11 cellular contexts compared by ENCODE assay signal in the genomic region with DNA sequence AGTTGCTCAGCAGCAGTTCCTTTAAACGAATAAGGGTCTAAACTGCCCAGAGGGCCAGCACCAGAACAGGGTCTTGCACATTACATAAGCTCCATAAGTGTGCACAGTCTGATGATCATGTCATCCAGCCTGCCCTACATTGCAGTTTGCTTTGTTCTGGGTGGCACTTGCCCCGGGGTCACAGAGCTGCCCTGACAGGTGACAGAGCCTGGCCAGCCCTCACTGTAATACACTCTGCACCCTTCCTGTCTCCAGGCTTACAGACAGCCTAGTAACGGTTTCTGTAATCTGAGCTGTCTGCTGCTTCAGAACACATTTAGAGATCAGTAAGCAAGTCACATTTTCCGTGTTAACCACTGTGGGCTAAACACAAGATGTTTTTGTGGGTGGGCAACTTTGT.
DNase-seq lines count a peak whose midpoint lies in the region; ATAC-seq and TF ChIP-seq lines count a peak whose summit lies in the region.
"Had no signal": no experiment of that assay in that cellular context is flagged by ENCODE, and none has a peak within 500 bp of the region (broad histone marks: within the 10 kb centered on the region; RNA-seq: fewer than 3 reads in every experiment).

No MANE protein-coding gene starts in this region.

- no peak overlapping the region for H3K4me3 Mint-ChIP-seq in CD8-positive, alpha-beta T cell
- no peak overlapping the region for H3K4me3 Mint-ChIP-seq in activated naive CD8-positive, alpha-beta T cell treated with anti-CD3 and anti-CD28 coated beads, Interleukin-2, amount 10 ng/mL, durations not matched to agents 7 days and 5 days
- peak overlapping the region in 6 of 10 donors; percentile 28 to 71 (median 50) for H3K4me3 Mint-ChIP-seq in naive thymus-derived CD8-positive, alpha-beta T cell
- H3K4me3 Mint-ChIP-seq in effector memory CD8-positive, alpha-beta T cell = no peak overlapping the region

- CTCF ChIA-PET in CD8-positive, alpha-beta T cell (lab: Charles Lee) = interaction anchor here (0.6 to 1.2 kb wide), 3 partner anchors 9 to 297 kb away, joined by 3 to 4 read pairs (median 3); no protein-coding TSS in a partner anchor

- peak overlapping the region; percentile 56 for H3K27ac Mint-ChIP-seq in CD8-positive, alpha-beta T cell
- H3K27ac Mint-ChIP-seq in activated naive CD8-positive, alpha-beta T cell treated with anti-CD3 and anti-CD28 coated beads, Interleukin-2, amount 10 ng/mL, durations not matched to agents 7 days and 5 days = no peak overlapping the region
- peak overlapping the region; percentile 17 to 84 (median 62) for H3K27ac Mint-ChIP-seq in naive thymus-derived CD8-positive, alpha-beta T cell
- H3K27ac Mint-ChIP-seq in effector memory CD8-positive, alpha-beta T cell = no peak overlapping the region
- H3K27ac Mint-ChIP-seq: activated T-helper 2 cell treated with anti-CD3 and anti-CD28 coated beads, Interferon-gamma antibody, Interleukin-2, Interleukin-4, amounts not matched to agents 10 μg/mL and 5 μg/mL and 100 μg/mL, durations not matched to agents 14 hours and 24 hours and 36 hours had no signal

- peaks cover 2% of the 10 kb centered on the region for H3K9me3 Mint-ChIP-seq in CD8-positive, alpha-beta T cell
- H3K9me3 Mint-ChIP-seq in activated naive CD8-positive, alpha-beta T cell treated with anti-CD3 and anti-CD28 coated beads, Interleukin-2, amount 10 ng/mL, durations not matched to agents 7 days and 5 days = peaks cover 2% of the 10 kb centered on the region
- H3K9me3 Mint-ChIP-seq in naive thymus-derived CD8-positive, alpha-beta T cell = peaks cover 0 to 4% (median 0%) of the 10 kb centered on the region in 9 donors
- no peaks in the 10 kb centered on the region for H3K9me3 Mint-ChIP-seq in effector memory CD8-positive, alpha-beta T cell

- H3K4me3 ChIP-seq in CD8-positive, alpha-beta T cell (ENCODE audit: low read depth, low read length) = no peak overlapping the region

- H3K27me3 ChIP-seq in CD8-positive, alpha-beta T cell (ENCODE audit: insufficient read depth, low read length) = no peaks in the 10 kb centered on the region

- H3K36me3 ChIP-seq in CD8-positive, alpha-beta T cell (ENCODE audit: insufficient read depth, low read length) = no peaks in the 10 kb centered on the region

- DNase-seq in CD8-positive, alpha-beta T cell = peak in 1 of 7 experiments; percentile 15
- peak; percentile 69 for DNase-seq in NCI-H1092 treated with DMSO at 0.1 percent for 48 hours (lab: John Stamatoyannopoulos, UW)
- DNase-seq in activated naive CD8-positive, alpha-beta T cell treated with anti-CD3 and anti-CD28 coated beads, Interleukin-2, amount 10 ng/mL, durations not matched to agents 7 days and 5 days = no peak
- no peak for DNase-seq in naive thymus-derived CD8-positive, alpha-beta T cell
- DNase-seq in effector memory CD8-positive, alpha-beta T cell = no peak
- DNase-seq: effector memory CD4-positive, alpha-beta T cell; NCI-H187 had no signal

- peaks cover 51% of the 10 kb centered on the region for H3K4me1 Mint-ChIP-seq in CD8-positive, alpha-beta T cell (ENCODE audit: low read depth)
- peaks cover 15% of the 10 kb centered on the region for H3K4me1 Mint-ChIP-seq in activated naive CD8-positive, alpha-beta T cell treated with anti-CD3 and anti-CD28 coated beads, Interleukin-2, amount 10 ng/mL, durations not matched to agents 7 days and 5 days
- H3K4me1 Mint-ChIP-seq in naive thymus-derived CD8-positive, alpha-beta T cell = peaks cover 33 to 67% (median 49%) of the 10 kb centered on the region in 4 donors
- H3K4me1 Mint-ChIP-seq in effector memory CD8-positive, alpha-beta T cell (ENCODE audit: low read depth in 2 of 2) = peaks cover 13 to 14% of the 10 kb centered on the region in 2 donors

- intact Hi-C loops in CD8-positive, alpha-beta T cell (cut with DNase I, micrococcal nuclease) = no loop called here

- no peak overlapping the region for H3K27ac ChIP-seq in CD8-positive, alpha-beta T cell (ENCODE audit: low read depth, low read length)

- POLR2A ChIA-PET in CD8-positive, alpha-beta T cell (lab: Charles Lee) = interaction anchor here (0.6 kb wide), 1 partner anchor 108 kb away, joined by 3 read pairs; no protein-coding TSS in a partner anchor
- POLR2A ChIA-PET in activated naive CD8-positive, alpha-beta T cell treated with anti-CD3 and anti-CD28 coated beads, Interleukin-2, amount 10 ng/mL, durations not matched to agents 7 days and 5 days (lab: Charles Lee) = no interaction called here
- POLR2A ChIA-PET in naive thymus-derived CD8-positive, alpha-beta T cell (lab: Charles Lee) = interaction anchor here (0.7 to 1.4 kb wide), 3 partner anchors 9 to 297 kb away, joined by 3 read pairs; no protein-coding TSS in a partner anchor

- peak; percentile 42 for ATAC-seq in CD8-positive, alpha-beta T cell
- ATAC-seq in activated naive CD8-positive, alpha-beta T cell treated with anti-CD3 and anti-CD28 coated beads, Interleukin-2, amount 10 ng/mL, durations not matched to agents 7 days and 5 days (ENCODE audit: low read depth) = peak; percentile 72
- peak; percentile 69 to 80 for ATAC-seq in naive thymus-derived CD8-positive, alpha-beta T cell
- ATAC-seq in GM19455 (IDR thresholded peaks at IDR 0.05; ENCODE audit: unreplicated experiment) (no peak), GM21786 (IDR thresholded peaks at IDR 0.05; ENCODE audit: unreplicated experiment) (no peak), HG02571 (IDR thresholded peaks at IDR 0.05; ENCODE audit: unreplicated experiment) (no peak)
- no peak for ATAC-seq in effector memory CD8-positive, alpha-beta T cell (replicated peaks)

- no peaks in the 10 kb centered on the region for H3K9me3 ChIP-seq in CD8-positive, alpha-beta T cell (ENCODE audit: low read length)

- no peaks in the 10 kb centered on the region for H3K27me3 Mint-ChIP-seq in CD8-positive, alpha-beta T cell (ENCODE audit: low read depth)
- H3K27me3 Mint-ChIP-seq in activated naive CD8-positive, alpha-beta T cell treated with anti-CD3 and anti-CD28 coated beads, Interleukin-2, amount 10 ng/mL, durations not matched to agents 7 days and 5 days = no peaks in the 10 kb centered on the region
- H3K27me3 Mint-ChIP-seq in naive thymus-derived CD8-positive, alpha-beta T cell = no peaks in the 10 kb centered on the region
- no peaks in the 10 kb centered on the region for H3K27me3 Mint-ChIP-seq in effector memory CD8-positive, alpha-beta T cell

- peaks cover 17% of the 10 kb centered on the region for H3K4me1 ChIP-seq in CD8-positive, alpha-beta T cell (ENCODE audit: insufficient read depth, low read length)

- H3K36me3 Mint-ChIP-seq in CD8-positive, alpha-beta T cell = peaks cover 39% of the 10 kb centered on the region
- H3K36me3 Mint-ChIP-seq in activated naive CD8-positive, alpha-beta T cell treated with anti-CD3 and anti-CD28 coated beads, Interleukin-2, amount 10 ng/mL, durations not matched to agents 7 days and 5 days = peaks cover 31% of the 10 kb centered on the region
- H3K36me3 Mint-ChIP-seq in naive thymus-derived CD8-positive, alpha-beta T cell = peaks cover 19 to 33% (median 33%) of the 10 kb centered on the region in 3 donors
- H3K36me3 Mint-ChIP-seq in effector memory CD8-positive, alpha-beta T cell (ENCODE audit: insufficient read depth) = no peaks in the 10 kb centered on the region

- no peak for TF ChIP-seq CTCF in CD8-positive, alpha-beta T cell (IDR thresholded peaks at IDR 0.05)

Comparison
In these comparisons a context has a peak if more than half of its experiments do, and no peak if none do; other contexts are left out.
1. ATAC-seq: peak in CD8-positive, alpha-beta T cell (single experiment), activated naive CD8-positive, alpha-beta T cell treated with anti-CD3 and anti-CD28 coated beads, Interleukin-2, amount 10 ng/mL, durations not matched to agents 7 days and 5 days (single experiment) and naive thymus-derived CD8-positive, alpha-beta T cell (2 of 2); none in GM19455 (single experiment), GM21786 (single experiment), HG02571 (single experiment) and effector memory CD8-positive, alpha-beta T cell (single experiment).
2. H3K27ac Mint-ChIP-seq: peak in CD8-positive, alpha-beta T cell (single experiment) and naive thymus-derived CD8-positive, alpha-beta T cell (10 of 10); none in activated naive CD8-positive, alpha-beta T cell treated with anti-CD3 and anti-CD28 coated beads, Interleukin-2, amount 10 ng/mL, durations not matched to agents 7 days and 5 days (single experiment) and effector memory CD8-positive, alpha-beta T cell (0 of 2).
3. H3K4me3 Mint-ChIP-seq: peak in naive thymus-derived CD8-positive, alpha-beta T cell (6 of 10); none in CD8-positive, alpha-beta T cell (single experiment), activated naive CD8-positive, alpha-beta T cell treated with anti-CD3 and anti-CD28 coated beads, Interleukin-2, amount 10 ng/mL, durations not matched to agents 7 days and 5 days (single experiment) and effector memory CD8-positive, alpha-beta T cell (0 of 2).